9 cellular contexts compared by ENCODE assay signal in genomic region chr19:42323852-42324654, GRCh38. TPM values are rescaled to one million over a fixed set of nuclear protein-coding genes. Genes with fewer than 3 reads are reported as not detected.
A peak's percentile ranks its signal among the peaks of the same experiment; 100 is the strongest.
DNase-seq lines count a peak whose midpoint lies in the region; ATAC-seq lines count a peak whose summit lies in the region.
"Had no signal": no experiment of that assay in that cellular context is flagged by ENCODE, and none has a peak within 500 bp of the region (broad histone marks: within the 10 kb centered on the region; RNA-seq: fewer than 3 reads in every experiment).

No MANE protein-coding gene starts in this region.

- H3K27me3 Mint-ChIP-seq in stimulated activated naive CD8-positive, alpha-beta T cell treated with anti-CD3 and anti-CD28 coated beads, Interleukin-15, Interleukin-2, amounts not matched to agents 100 ng/mL and 50 ng/mL, for 24 hours: peaks cover 23% of the 10 kb centered on the region

- no peak for ATAC-seq in left cardiac atrium

- H3K9me3 Mint-ChIP-seq in stimulated activated naive CD8-positive, alpha-beta T cell treated with anti-CD3 and anti-CD28 coated beads, Interleukin-15, Interleukin-2, amounts not matched to agents 100 ng/mL and 50 ng/mL, for 24 hours: no peaks in the 10 kb centered on the region

- no peak overlapping the region for H3K27ac Mint-ChIP-seq in stimulated activated naive CD8-positive, alpha-beta T cell treated with anti-CD3 and anti-CD28 coated beads, Interleukin-15, Interleukin-2, amounts not matched to agents 100 ng/mL and 50 ng/mL, for 24 hours

- peak; percentile 41 for DNase-seq in activated CD4-positive, alpha-beta T cell treated with anti-CD3 and anti-CD28 coated beads for 48 hours
- DNase-seq in activated CD4-positive, alpha-beta T cell treated with anti-CD3 and anti-CD28 coated beads, Interleukin-2, amount 50 U/mL, for 4 hours: no peak
- DNase-seq in activated CD4-positive, alpha-beta T cell treated with anti-CD3 and anti-CD28 coated beads, Interleukin-2, amount 50 U/mL, for 48 hours: peak; percentile 13 to 24
- DNase-seq in left cardiac atrium: peak; percentile 29
- DNase-seq in HCEC 1CT: no peak
- DNase-seq in activated gamma-delta T cell treated with Interleukin-2 at 50 U/mL for 16 hours: no peak
- no peak for DNase-seq in NCI-H2107 (lab: John Stamatoyannopoulos, UW)
- DNase-seq: NCI-H2029 had no signal

- no peaks in the 10 kb centered on the region for H3K36me3 Mint-ChIP-seq in stimulated activated naive CD8-positive, alpha-beta T cell treated with anti-CD3 and anti-CD28 coated beads, Interleukin-15, Interleukin-2, amounts not matched to agents 100 ng/mL and 50 ng/mL, for 24 hours (ENCODE audit: low read depth)

- H3K4me3 Mint-ChIP-seq in stimulated activated naive CD8-positive, alpha-beta T cell treated with anti-CD3 and anti-CD28 coated beads, Interleukin-15, Interleukin-2, amounts not matched to agents 100 ng/mL and 50 ng/mL, for 24 hours: peak overlapping the region; percentile 81

- intact Hi-C loops in left cardiac atrium (cut with DNase I): no loop called here

- H3K4me1 Mint-ChIP-seq in stimulated activated naive CD8-positive, alpha-beta T cell treated with anti-CD3 and anti-CD28 coated beads, Interleukin-15, Interleukin-2, amounts not matched to agents 100 ng/mL and 50 ng/mL, for 24 hours (ENCODE audit: low read depth): peaks cover 18% of the 10 kb centered on the region

RNA-seq across cellular contexts. Expression of gene MEGF8, which starts 1.4 kb away (rescaled TPM):
- total RNA-seq in left cardiac atrium: 10 to 100 TPM; 28.2 to 29.5 TPM

RNA-seq across cellular contexts. Expression of gene TMEM145, which starts 10.9 kb away (rescaled TPM):
- 1 to 10 TPM in 1 of 2 donors, under 1 TPM in 1; 0.50 to 1.4 TPM for total RNA-seq in left cardiac atrium

RNA-seq across cellular contexts. Expression of gene PAFAH1B3, which starts 21.6 kb away (rescaled TPM):
- 1 to 10 TPM; 4.1 to 6.2 TPM for total RNA-seq in left cardiac atrium

RNA-seq across cellular contexts. Expression of gene PRR19, which starts 22.1 kb away (rescaled TPM):
- under 1 TPM; 0.12 to 0.16 TPM for total RNA-seq in left cardiac atrium

RNA-seq across cellular contexts. Expression of gene CIC, which starts 55.0 kb away (rescaled TPM):
- 10 to 100 TPM; 34.7 to 42.1 TPM for total RNA-seq in left cardiac atrium

Comparison
In these comparisons a context has a peak if more than half of its experiments do, and no peak if none do; other contexts are left out.
1. DNase-seq: peak in activated CD4-positive, alpha-beta T cell treated with anti-CD3 and anti-CD28 coated beads for 48 hours (single experiment), activated CD4-positive, alpha-beta T cell treated with anti-CD3 and anti-CD28 coated beads, Interleukin-2, amount 50 U/mL, for 48 hours (2 of 2) and left cardiac atrium (single experiment); none in activated CD4-positive, alpha-beta T cell treated with anti-CD3 and anti-CD28 coated beads, Interleukin-2, amount 50 U/mL, for 4 hours (0 of 2), HCEC 1CT (single experiment), activated gamma-delta T cell treated with Interleukin-2 at 50 U/mL for 16 hours (single experiment) and NCI-H2107 (single experiment).